In genomic region chr14:60064491-60065072, GRCh38 we compare ENCODE assay signal across 8 cellular contexts. TPM values are rescaled to one million over a fixed set of nuclear protein-coding genes. Genes with fewer than 3 reads are reported as not detected.
DNase-seq lines count a peak whose midpoint lies in the region; ATAC-seq, FAIRE-seq and TF ChIP-seq lines count a peak whose summit lies in the region.

No MANE protein-coding gene starts in this region.

- DNase-seq in NOMO-1 (lab: John Stamatoyannopoulos, UW; ENCODE audit: unreplicated experiment in 2 of 2) (peak; percentile 5 to 54), NOMO-1 treated with dmso at 0.1 percent for 144 hours (lab: John Stamatoyannopoulos, UW; ENCODE audit: unreplicated experiment) (no peak), Kasumi-1 (lab: John Stamatoyannopoulos, UW) (peak; percentile 70 to 81), adrenal gland (no peak), vagina (ENCODE audit: extremely low spot score in 2 of 2) (no peak), HK-2 (ENCODE audit: unreplicated experiment) (no peak)

- H3K36me3 ChIP-seq in adrenal gland (replicated peaks in 1 of 2): no peaks in the 10 kb centered on the region
- H3K36me3 ChIP-seq in vagina: no peaks in the 10 kb centered on the region

- TF ChIP-seq POLR2A in adrenal gland (IDR thresholded peaks at IDR 0.05) (no peak), vagina (IDR thresholded peaks at IDR 0.05) (no peak)

- H3K4me1 ChIP-seq in adrenal gland (replicated peaks in 1 of 2) (no peaks in the 10 kb centered on the region), vagina (peaks cover 3% of the 10 kb centered on the region)

- FAIRE-seq in islet of Langerhans (lab: Jason Lieb, UNC): peak; percentile 98

- no peaks in the 10 kb centered on the region for H3K27me3 ChIP-seq in adrenal gland
- no peaks in the 10 kb centered on the region for H3K27me3 ChIP-seq in vagina

- TF ChIP-seq CTCF in adrenal gland (IDR thresholded peaks at IDR 0.05) (peak; percentile 52 to 83 (median 68)), vagina (IDR thresholded peaks at IDR 0.05) (peak; percentile 31 to 58 (median 49))

- no peak for ATAC-seq in HG03432 (IDR thresholded peaks at IDR 0.05; ENCODE audit: unreplicated experiment)

- intact Hi-C loops in adrenal gland (cut with DNase I) (loop anchor here (5.0 kb wide), 2 partner anchors 103 to 123 kb away; partner anchors contain the start of gene DHRS7 (in 1 of the 2)), vagina (cut with DNase I) (loop anchor here (10.0 kb wide), 1 partner anchor 120 kb away; no protein-coding TSS in a partner anchor)

- no peaks in the 10 kb centered on the region for H3K9me3 ChIP-seq in adrenal gland (replicated peaks in 1 of 3)
- H3K9me3 ChIP-seq in vagina: no peaks in the 10 kb centered on the region

- H3K4me3 ChIP-seq in adrenal gland (no peak overlapping the region), vagina (no peak overlapping the region)

- H3K27ac ChIP-seq in adrenal gland (no peak overlapping the region), vagina (no peak overlapping the region)

RNA-seq across cellular contexts. Expression of gene PCNX4, which starts 27.1 kb away (rescaled TPM):
- total RNA-seq in adrenal gland (100 to 1,000 TPM in 1 of 8 donors, 10 to 100 TPM in 7; 31.1 to 204 (median 58.1) TPM), vagina (51.6 TPM)
- 10 to 100 TPM; 24.9 to 60.0 (median 37.0) TPM for polyA plus RNA-seq in adrenal gland

Comparison
In these comparisons a context has a peak if more than half of its experiments do, and no peak if none do; other contexts are left out.
1. DNase-seq: peak in NOMO-1 (2 of 2) and Kasumi-1 (2 of 2); none in NOMO-1 treated with dmso at 0.1 percent for 144 hours (single experiment), adrenal gland (0 of 7), vagina (0 of 2) and HK-2 (single experiment).